ENCODE assay signal across 1 cellular context in the genomic region with DNA sequence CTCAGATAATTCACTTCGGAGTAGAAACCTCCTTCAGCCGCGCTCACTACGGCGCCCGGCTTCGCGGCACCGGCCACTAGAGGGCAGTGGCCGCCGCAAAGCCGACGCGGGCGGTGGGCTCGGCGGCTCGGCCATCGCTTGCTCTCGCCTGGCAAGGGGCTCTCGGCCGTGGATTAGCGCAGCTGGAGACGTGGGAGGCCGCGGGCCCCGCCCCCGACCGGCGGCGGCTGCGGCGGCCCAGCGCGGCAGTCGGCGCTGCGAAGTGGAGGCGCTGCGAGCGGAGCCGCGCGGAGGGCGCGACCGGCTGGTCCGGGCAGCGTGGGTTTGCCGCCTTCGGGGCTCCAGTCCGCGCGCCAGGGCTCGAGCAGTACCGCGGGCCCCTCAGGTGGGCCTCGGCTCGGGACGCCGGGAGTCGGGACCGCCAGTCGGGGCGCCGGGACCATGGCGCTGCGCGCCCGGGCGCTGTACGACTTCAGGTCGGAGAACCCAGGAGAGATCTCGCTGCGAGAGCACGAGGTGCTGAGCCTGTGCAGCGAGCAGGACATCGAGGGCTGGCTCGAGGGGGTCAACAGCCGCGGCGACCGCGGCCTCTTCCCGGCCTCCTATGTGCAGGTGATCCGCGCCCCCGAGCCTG.
TF ChIP-seq lines count a peak whose summit lies in the region.

A gene with protein sequence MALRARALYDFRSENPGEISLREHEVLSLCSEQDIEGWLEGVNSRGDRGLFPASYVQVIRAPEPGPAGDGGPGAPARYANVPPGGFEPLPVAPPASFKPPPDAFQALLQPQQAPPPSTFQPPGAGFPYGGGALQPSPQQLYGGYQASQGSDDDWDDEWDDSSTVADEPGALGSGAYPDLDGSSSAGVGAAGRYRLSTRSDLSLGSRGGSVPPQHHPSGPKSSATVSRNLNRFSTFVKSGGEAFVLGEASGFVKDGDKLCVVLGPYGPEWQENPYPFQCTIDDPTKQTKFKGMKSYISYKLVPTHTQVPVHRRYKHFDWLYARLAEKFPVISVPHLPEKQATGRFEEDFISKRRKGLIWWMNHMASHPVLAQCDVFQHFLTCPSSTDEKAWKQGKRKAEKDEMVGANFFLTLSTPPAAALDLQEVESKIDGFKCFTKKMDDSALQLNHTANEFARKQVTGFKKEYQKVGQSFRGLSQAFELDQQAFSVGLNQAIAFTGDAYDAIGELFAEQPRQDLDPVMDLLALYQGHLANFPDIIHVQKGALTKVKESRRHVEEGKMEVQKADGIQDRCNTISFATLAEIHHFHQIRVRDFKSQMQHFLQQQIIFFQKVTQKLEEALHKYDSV (plus strand): TSS at position 248 of the 634 bp plus-strand sequence. CDS start 194 bp downstream, at position 442.

TF ChIP-seq in K562, 482 proteins besides CTCF, POLR2A, EP300 and RAD21 (continued from another document and continues in another):
- TF ChIP-seq, protein P1, sequence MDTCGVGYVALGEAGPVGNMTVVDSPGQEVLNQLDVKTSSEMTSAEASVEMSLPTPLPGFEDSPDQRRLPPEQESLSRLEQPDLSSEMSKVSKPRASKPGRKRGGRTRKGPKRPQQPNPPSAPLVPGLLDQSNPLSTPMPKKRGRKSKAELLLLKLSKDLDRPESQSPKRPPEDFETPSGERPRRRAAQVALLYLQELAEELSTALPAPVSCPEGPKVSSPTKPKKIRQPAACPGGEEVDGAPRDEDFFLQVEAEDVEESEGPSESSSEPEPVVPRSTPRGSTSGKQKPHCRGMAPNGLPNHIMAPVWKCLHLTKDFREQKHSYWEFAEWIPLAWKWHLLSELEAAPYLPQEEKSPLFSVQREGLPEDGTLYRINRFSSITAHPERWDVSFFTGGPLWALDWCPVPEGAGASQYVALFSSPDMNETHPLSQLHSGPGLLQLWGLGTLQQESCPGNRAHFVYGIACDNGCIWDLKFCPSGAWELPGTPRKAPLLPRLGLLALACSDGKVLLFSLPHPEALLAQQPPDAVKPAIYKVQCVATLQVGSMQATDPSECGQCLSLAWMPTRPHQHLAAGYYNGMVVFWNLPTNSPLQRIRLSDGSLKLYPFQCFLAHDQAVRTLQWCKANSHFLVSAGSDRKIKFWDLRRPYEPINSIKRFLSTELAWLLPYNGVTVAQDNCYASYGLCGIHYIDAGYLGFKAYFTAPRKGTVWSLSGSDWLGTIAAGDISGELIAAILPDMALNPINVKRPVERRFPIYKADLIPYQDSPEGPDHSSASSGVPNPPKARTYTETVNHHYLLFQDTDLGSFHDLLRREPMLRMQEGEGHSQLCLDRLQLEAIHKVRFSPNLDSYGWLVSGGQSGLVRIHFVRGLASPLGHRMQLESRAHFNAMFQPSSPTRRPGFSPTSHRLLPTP (IDR thresholded peaks at IDR 0.05; ENCODE audit: borderline replicate concordance, extremely low read depth, insufficient read length): no peak
- TF ChIP-seq HLTF (IDR thresholded peaks at IDR 0.05): no peak
- peak; percentile 98 for TF ChIP-seq SMC3 (conservative IDR thresholded peaks at IDR 0.05; ENCODE audit: insufficient read depth, low read depth, low read length)
- TF ChIP-seq HNRNPL (IDR thresholded peaks at IDR 0.05; ENCODE audit: low read depth, low read length): no peak
- TF ChIP-seq SOX6 (IDR thresholded peaks at IDR 0.05): peak; percentile 66
- TF ChIP-seq ZNF707 (CRISPR knock-in tag; conservative IDR thresholded peaks at IDR 0.05): no peak
- TF ChIP-seq, protein P2, sequence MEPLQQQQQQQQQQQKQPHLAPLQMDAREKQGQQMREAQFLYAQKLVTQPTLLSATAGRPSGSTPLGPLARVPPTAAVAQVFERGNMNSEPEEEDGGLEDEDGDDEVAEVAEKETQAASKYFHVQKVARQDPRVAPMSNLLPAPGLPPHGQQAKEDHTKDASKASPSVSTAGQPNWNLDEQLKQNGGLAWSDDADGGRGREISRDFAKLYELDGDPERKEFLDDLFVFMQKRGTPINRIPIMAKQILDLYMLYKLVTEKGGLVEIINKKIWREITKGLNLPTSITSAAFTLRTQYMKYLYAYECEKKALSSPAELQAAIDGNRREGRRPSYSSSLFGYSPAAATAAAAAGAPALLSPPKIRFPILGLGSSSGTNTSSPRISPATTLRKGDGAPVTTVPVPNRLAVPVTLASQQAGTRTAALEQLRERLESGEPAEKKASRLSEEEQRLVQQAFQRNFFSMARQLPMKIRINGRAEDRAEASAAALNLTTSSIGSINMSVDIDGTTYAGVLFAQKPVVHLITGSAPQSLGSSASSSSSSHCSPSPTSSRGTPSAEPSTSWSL (CRISPR knock-in tag; IDR thresholded peaks at IDR 0.05; ENCODE audit: borderline replicate concordance): no peak
- no peak for TF ChIP-seq NFIX (CRISPR knock-in tag; IDR thresholded peaks at IDR 0.05; ENCODE audit: low read depth)
- peak in 1 of 2 experiments; percentile 95; a peak in 3 of 4 replicates for TF ChIP-seq ZMIZ1 (IDR thresholded peaks at IDR 0.05; ENCODE audit: low read depth in 2 of 2, low read length in 2 of 2)
- no peak for TF ChIP-seq PRMT5 (CRISPR knock-in tag; IDR thresholded peaks at IDR 0.05)
- TF ChIP-seq CREB3L1 (IDR thresholded peaks at IDR 0.05; ENCODE audit: borderline replicate concordance, low read depth): peak; percentile 84
- no peak for TF ChIP-seq CBFB (CRISPR knock-in tag; IDR thresholded peaks at IDR 0.05)
- TF ChIP-seq ZNF41 (CRISPR knock-in tag; conservative IDR thresholded peaks at IDR 0.05): no peak
- no peak for TF ChIP-seq BRCA1 (IDR thresholded peaks at IDR 0.05)
- no peak for TF ChIP-seq BRCA1 (CRISPR knock-in tag; IDR thresholded peaks at IDR 0.05)
- TF ChIP-seq FOXJ3 (CRISPR knock-in tag; IDR thresholded peaks at IDR 0.05): no peak
- TF ChIP-seq, protein P3, sequence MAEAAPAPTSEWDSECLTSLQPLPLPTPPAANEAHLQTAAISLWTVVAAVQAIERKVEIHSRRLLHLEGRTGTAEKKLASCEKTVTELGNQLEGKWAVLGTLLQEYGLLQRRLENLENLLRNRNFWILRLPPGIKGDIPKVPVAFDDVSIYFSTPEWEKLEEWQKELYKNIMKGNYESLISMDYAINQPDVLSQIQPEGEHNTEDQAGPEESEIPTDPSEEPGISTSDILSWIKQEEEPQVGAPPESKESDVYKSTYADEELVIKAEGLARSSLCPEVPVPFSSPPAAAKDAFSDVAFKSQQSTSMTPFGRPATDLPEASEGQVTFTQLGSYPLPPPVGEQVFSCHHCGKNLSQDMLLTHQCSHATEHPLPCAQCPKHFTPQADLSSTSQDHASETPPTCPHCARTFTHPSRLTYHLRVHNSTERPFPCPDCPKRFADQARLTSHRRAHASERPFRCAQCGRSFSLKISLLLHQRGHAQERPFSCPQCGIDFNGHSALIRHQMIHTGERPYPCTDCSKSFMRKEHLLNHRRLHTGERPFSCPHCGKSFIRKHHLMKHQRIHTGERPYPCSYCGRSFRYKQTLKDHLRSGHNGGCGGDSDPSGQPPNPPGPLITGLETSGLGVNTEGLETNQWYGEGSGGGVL (CRISPR knock-in tag; IDR thresholded peaks at IDR 0.05): no peak
- TF ChIP-seq NKRF (IDR thresholded peaks at IDR 0.05; ENCODE audit: borderline replicate concordance): no peak
- TF ChIP-seq SMAD4 (CRISPR knock-in tag; conservative IDR thresholded peaks at IDR 0.05): peak; percentile 82
- TF ChIP-seq MYC (IDR thresholded peaks at IDR 0.05; ENCODE audit: low read depth, low read length): 0 out of 2 replicates have a peak, but pooled peaks have one; percentile 16
- TF ChIP-seq MYC (CRISPR knock-in tag; IDR thresholded peaks at IDR 0.05; ENCODE audit: borderline replicate concordance, low read depth): no peak
- no peak for TF ChIP-seq EZH2 (IDR thresholded peaks at IDR 0.05; ENCODE audit: borderline replicate concordance, low read depth, low read length)
- TF ChIP-seq IFI16 (CRISPR knock-in tag; IDR thresholded peaks at IDR 0.05): no peak
- TF ChIP-seq NONO (IDR thresholded peaks at IDR 0.05; ENCODE audit: low read depth in 2 of 2, low read length in 1 of 2): peak; percentile 57 to 89; a peak in 3 of 4 replicates
- no peak for TF ChIP-seq SNRNP70 (optimal IDR thresholded peaks at IDR 0.05; ENCODE audit: low read depth, low read length)
- peak; percentile 69 for TF ChIP-seq VEZF1 (CRISPR knock-in tag; IDR thresholded peaks at IDR 0.05)
- TF ChIP-seq CHD2 (IDR thresholded peaks at IDR 0.05; ENCODE audit: low read depth, low read length): no peak
- 0 out of 2 replicates have a peak, but pooled peaks have one; percentile 18 for TF ChIP-seq HOMEZ (CRISPR knock-in tag; IDR thresholded peaks at IDR 0.05)
- no peak for TF ChIP-seq ZNF174 (CRISPR knock-in tag; IDR thresholded peaks at IDR 0.05)
- TF ChIP-seq ZNF561 (CRISPR knock-in tag; conservative IDR thresholded peaks at IDR 0.05): no peak
- TF ChIP-seq NFATC3 (IDR thresholded peaks at IDR 0.05): no peak
- no peak for TF ChIP-seq CEBPB (tag; IDR thresholded peaks at IDR 0.05)
- TF ChIP-seq HINFP (tag; conservative IDR thresholded peaks at IDR 0.05; ENCODE audit: low read depth): no peak
- TF ChIP-seq OTX1 (CRISPR knock-in tag; IDR thresholded peaks at IDR 0.05): no peak
- TF ChIP-seq XRCC5 (IDR thresholded peaks at IDR 0.05; ENCODE audit: low read depth, low read length): peak; percentile 95
- TF ChIP-seq ZNF431 (CRISPR knock-in tag; IDR thresholded peaks at IDR 0.05): no peak
